In the genomic region with DNA sequence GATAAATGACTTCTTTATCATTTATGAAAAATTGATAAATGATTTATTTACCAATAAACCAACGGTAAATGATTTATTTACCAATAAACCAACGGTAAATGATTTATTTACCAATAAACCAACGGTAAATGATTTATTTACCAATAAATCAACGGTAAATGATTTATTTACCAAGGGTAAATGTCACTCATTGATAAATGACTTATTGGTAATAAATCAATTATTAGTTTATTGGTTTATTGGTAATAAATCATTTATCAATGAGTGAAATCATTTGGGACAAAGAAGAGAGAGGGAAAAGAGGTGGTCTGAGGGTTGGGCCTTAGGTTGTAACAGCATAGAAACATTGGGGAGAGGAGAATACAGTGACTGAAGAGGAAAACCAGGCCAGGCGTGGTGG, we compare ENCODE assay signal across 32 cellular contexts. TPM values are rescaled to one million over a fixed set of nuclear protein-coding genes. Genes with fewer than 3 reads are reported as not detected.
DNase-seq lines count a peak whose midpoint lies in the region; ATAC-seq and TF ChIP-seq lines count a peak whose summit lies in the region.
"Had no signal": no experiment of that assay in that cellular context is flagged by ENCODE, and none has a peak within 500 bp of the region (broad histone marks: within the 10 kb centered on the region; RNA-seq: fewer than 3 reads in every experiment).

No MANE protein-coding gene starts in this region.

- no peak for TF ChIP-seq POLR2A in stomach (IDR thresholded peaks at IDR 0.05)

- H3K9me3 Mint-ChIP-seq in activated CD4-positive, alpha-beta T cell treated with anti-CD3 and anti-CD28 coated beads, Interleukin-2, amount 10 ng/mL, durations not matched to agents 24 days and 14 days = no peaks in the 10 kb centered on the region
- H3K9me3 Mint-ChIP-seq in CD4-positive, alpha-beta memory T cell = peaks cover 0 to 10% (median 0%) of the 10 kb centered on the region in 8 donors
- peaks cover 12% of the 10 kb centered on the region for H3K9me3 Mint-ChIP-seq in activated CD4-positive, alpha-beta memory T cell treated with anti-CD3 and anti-CD28 coated beads for 36 hours
- peaks cover 0 to 11% (median 2%) of the 10 kb centered on the region in 11 donors for H3K9me3 Mint-ChIP-seq in naive thymus-derived CD4-positive, alpha-beta T cell

- H3K36me3 Mint-ChIP-seq in activated CD4-positive, alpha-beta T cell treated with anti-CD3 and anti-CD28 coated beads, Interleukin-2, amount 10 ng/mL, durations not matched to agents 24 days and 14 days (ENCODE audit: low read depth) = peaks cover 66% of the 10 kb centered on the region
- H3K36me3 Mint-ChIP-seq in CD4-positive, alpha-beta memory T cell = peaks cover 48 to 49% of the 10 kb centered on the region in 2 donors
- peaks cover 41% of the 10 kb centered on the region for H3K36me3 Mint-ChIP-seq in activated CD4-positive, alpha-beta memory T cell treated with anti-CD3 and anti-CD28 coated beads for 36 hours
- H3K36me3 Mint-ChIP-seq in naive thymus-derived CD4-positive, alpha-beta T cell = peaks cover 8 to 68% (median 40%) of the 10 kb centered on the region in 5 donors

- no peak overlapping the region for H3K27ac ChIP-seq in CD4-positive, alpha-beta memory T cell (ENCODE audit: low read depth, low read length)
- H3K27ac ChIP-seq in naive thymus-derived CD4-positive, alpha-beta T cell (ENCODE audit: low read depth, low read length) = no peak overlapping the region
- no peak overlapping the region for H3K27ac ChIP-seq in stomach
- H3K27ac ChIP-seq: A549, PC-9, right lobe of liver, SK-N-MC, thyroid gland, vagina had no signal

- no peaks in the 10 kb centered on the region for H3K9me3 ChIP-seq in CD4-positive, alpha-beta memory T cell (ENCODE audit: control insufficient read depth in 1 of 2, low read length in 2 of 2)
- H3K9me3 ChIP-seq in naive thymus-derived CD4-positive, alpha-beta T cell (ENCODE audit: control insufficient read depth in 2 of 3, low read length in 3 of 3) = no peaks in the 10 kb centered on the region
- H3K9me3 ChIP-seq in MG63 = no peaks in the 10 kb centered on the region
- peaks cover 5 to 16% (median 13%) of the 10 kb centered on the region in 4 donors for H3K9me3 ChIP-seq in stomach
- H3K9me3 ChIP-seq: prostate gland, right lobe of liver, thyroid gland, vagina had no signal

- H3K4me3 ChIP-seq in CD4-positive, alpha-beta memory T cell (ENCODE audit: low read length in 2 of 2) = no peak overlapping the region
- H3K4me3 ChIP-seq in naive thymus-derived CD4-positive, alpha-beta T cell (ENCODE audit: low read length) = no peak overlapping the region
- H3K4me3 ChIP-seq in MG63 = no peak overlapping the region
- no peak overlapping the region for H3K4me3 ChIP-seq in stomach
- H3K4me3 ChIP-seq: A549, PC-9, prostate gland, right lobe of liver, SK-N-MC, thyroid gland, vagina had no signal

- no peaks in the 10 kb centered on the region for H3K27me3 Mint-ChIP-seq in activated CD4-positive, alpha-beta T cell treated with anti-CD3 and anti-CD28 coated beads, Interleukin-2, amount 10 ng/mL, durations not matched to agents 24 days and 14 days
- no peaks in the 10 kb centered on the region for H3K27me3 Mint-ChIP-seq in CD4-positive, alpha-beta memory T cell
- no peaks in the 10 kb centered on the region for H3K27me3 Mint-ChIP-seq in activated CD4-positive, alpha-beta memory T cell treated with anti-CD3 and anti-CD28 coated beads for 36 hours
- no peaks in the 10 kb centered on the region for H3K27me3 Mint-ChIP-seq in naive thymus-derived CD4-positive, alpha-beta T cell

- DNase-seq in activated CD4-positive, alpha-beta T cell treated with anti-CD3 and anti-CD28 coated beads, Interleukin-2, amount 10 ng/mL, durations not matched to agents 24 days and 14 days = no peak
- no peak for DNase-seq in activated CD4-positive, alpha-beta T cell treated with anti-CD3 and anti-CD28 coated beads, Interleukin-2, amount 50 U/mL, for 4 hours
- DNase-seq in CD4-positive, alpha-beta memory T cell = no peak
- no peak for DNase-seq in activated CD4-positive, alpha-beta memory T cell treated with anti-CD3 and anti-CD28 coated beads for 36 hours
- no peak for DNase-seq in naive thymus-derived CD4-positive, alpha-beta T cell
- DNase-seq in MG63 (no peak), stomach (no peak)
- DNase-seq: activated CD8-positive, alpha-beta memory T cell treated with anti-CD3 and anti-CD28 coated beads, Interleukin-2, amount 50 U/mL, for 48 hours; activated effector memory CD4-positive, alpha-beta T cell treated with Interleukin-2 at 50 U/mL for 16 hours; caudate nucleus; cortex of kidney; DMS 273 treated with DMSO at 0.1 percent for 48 hours; effector memory CD4-positive, alpha-beta T cell; EL; glutamatergic neuron; H9; MV-4-11; NCI-H1436; NCI-H2081 treated with DMSO at 0.1 percent for 48 hours; NCI-H226; PC-9; right lobe of liver; stimulated activated CD8-positive, alpha-beta memory T cell treated with anti-CD3 and anti-CD28 coated beads, Interleukin-4, amount 100 ng/mL, for 48 hours; T-helper 2 cell; thyroid gland had no signal

- ATAC-seq in naive thymus-derived CD4-positive, alpha-beta T cell = no peak
- no peak for ATAC-seq in HG02981 (IDR thresholded peaks at IDR 0.05; ENCODE audit: unreplicated experiment)
- ATAC-seq: A549, HepG2, right lobe of liver had no signal

- no peak for TF ChIP-seq EP300 in stomach (IDR thresholded peaks at IDR 0.05)

- CTCF ChIA-PET in CD4-positive, alpha-beta memory T cell (lab: Charles Lee; ENCODE audit: partially characterized antibody) = no interaction called here
- CTCF ChIA-PET in activated CD4-positive, alpha-beta memory T cell treated with anti-CD3 and anti-CD28 coated beads for 36 hours (lab: Charles Lee) = no interaction called here
- CTCF ChIA-PET in naive thymus-derived CD4-positive, alpha-beta T cell (lab: Charles Lee) = no interaction called here

- H3K4me1 Mint-ChIP-seq in activated CD4-positive, alpha-beta T cell treated with anti-CD3 and anti-CD28 coated beads, Interleukin-2, amount 10 ng/mL, durations not matched to agents 24 days and 14 days = peaks cover 56% of the 10 kb centered on the region
- H3K4me1 Mint-ChIP-seq in CD4-positive, alpha-beta memory T cell = peaks cover 45 to 83% (median 63%) of the 10 kb centered on the region in 4 donors
- H3K4me1 Mint-ChIP-seq in activated CD4-positive, alpha-beta memory T cell treated with anti-CD3 and anti-CD28 coated beads for 36 hours (ENCODE audit: low read depth) = peaks cover 69% of the 10 kb centered on the region
- peaks cover 59 to 98% (median 81%) of the 10 kb centered on the region in 7 donors for H3K4me1 Mint-ChIP-seq in naive thymus-derived CD4-positive, alpha-beta T cell
- H3K4me1 Mint-ChIP-seq: H9 had no signal

- H3K36me3 ChIP-seq in CD4-positive, alpha-beta memory T cell (ENCODE audit: insufficient read depth, low read length) = peaks cover 3% of the 10 kb centered on the region
- H3K36me3 ChIP-seq in naive thymus-derived CD4-positive, alpha-beta T cell (ENCODE audit: control insufficient read depth in 2 of 3, insufficient read depth in 3 of 3, low read length in 3 of 3) = peaks cover 0 to 16% (median 11%) of the 10 kb centered on the region in 3 experiments
- no peaks in the 10 kb centered on the region for H3K36me3 ChIP-seq in MG63
- H3K36me3 ChIP-seq in stomach = no peaks in the 10 kb centered on the region
- H3K36me3 ChIP-seq: prostate gland, right lobe of liver, thyroid gland, vagina had no signal

- POLR2A ChIA-PET in CD4-positive, alpha-beta memory T cell (lab: Charles Lee; ENCODE audit: partially characterized antibody) = no interaction called here
- POLR2A ChIA-PET in activated CD4-positive, alpha-beta memory T cell treated with anti-CD3 and anti-CD28 coated beads for 36 hours (lab: Charles Lee) = no interaction called here
- POLR2A ChIA-PET in naive thymus-derived CD4-positive, alpha-beta T cell (lab: Charles Lee) = interaction anchor here (1.6 kb wide), 1 partner anchor 22 kb away, joined by 4 read pairs; the partner anchor contains the start of gene VAV1

- H3K27me3 ChIP-seq in CD4-positive, alpha-beta memory T cell (ENCODE audit: insufficient read depth, low read length) = no peaks in the 10 kb centered on the region
- H3K27me3 ChIP-seq in naive thymus-derived CD4-positive, alpha-beta T cell (ENCODE audit: control insufficient read depth in 2 of 2, insufficient read depth in 2 of 2, low read length in 2 of 2) = no peaks in the 10 kb centered on the region
- H3K27me3 ChIP-seq in MG63 (no peaks in the 10 kb centered on the region), stomach (peaks cover 0 to 13% (median 0%) of the 10 kb centered on the region in 3 donors)
- H3K27me3 ChIP-seq: right lobe of liver, thyroid gland, vagina had no signal

- 86 to 92% (median 90%) methylated on average over 5 of the region's 5 CpGs for WGBS in stomach, 5 donors

- peaks cover 65% of the 10 kb centered on the region for H3K4me1 ChIP-seq in CD4-positive, alpha-beta memory T cell (ENCODE audit: insufficient read depth, low read length)
- peaks cover 6 to 59% of the 10 kb centered on the region in 2 donors for H3K4me1 ChIP-seq in naive thymus-derived CD4-positive, alpha-beta T cell (ENCODE audit: control insufficient read depth in 2 of 2, insufficient read depth in 2 of 2, low read length in 2 of 2)
- H3K4me1 ChIP-seq in stomach = no peaks in the 10 kb centered on the region
- H3K4me1 ChIP-seq: A549, right lobe of liver, thyroid gland, vagina had no signal

- peak overlapping the region; percentile 8 for H3K27ac Mint-ChIP-seq in activated CD4-positive, alpha-beta T cell treated with anti-CD3 and anti-CD28 coated beads, Interleukin-2, amount 10 ng/mL, durations not matched to agents 24 days and 14 days
- peak overlapping the region; percentile 19 to 85 (median 72) for H3K27ac Mint-ChIP-seq in CD4-positive, alpha-beta memory T cell
- H3K27ac Mint-ChIP-seq in activated CD4-positive, alpha-beta memory T cell treated with anti-CD3 and anti-CD28 coated beads for 36 hours = peak overlapping the region; percentile 72
- H3K27ac Mint-ChIP-seq in naive thymus-derived CD4-positive, alpha-beta T cell = peak overlapping the region; percentile 42 to 85 (median 79)

- no peak for TF ChIP-seq CTCF in stomach (IDR thresholded peaks at IDR 0.05)

- no peak overlapping the region for H3K4me3 Mint-ChIP-seq in activated CD4-positive, alpha-beta T cell treated with anti-CD3 and anti-CD28 coated beads, Interleukin-2, amount 10 ng/mL, durations not matched to agents 24 days and 14 days
- H3K4me3 Mint-ChIP-seq in CD4-positive, alpha-beta memory T cell = peak overlapping the region in 5 of 8 donors; percentile 9 to 73 (median 43)
- H3K4me3 Mint-ChIP-seq in activated CD4-positive, alpha-beta memory T cell treated with anti-CD3 and anti-CD28 coated beads for 36 hours = no peak overlapping the region
- H3K4me3 Mint-ChIP-seq in naive thymus-derived CD4-positive, alpha-beta T cell = peak overlapping the region in 7 of 10 donors; percentile 4 to 62 (median 12)
- H3K4me3 Mint-ChIP-seq: H9 had no signal

- intact Hi-C loops in activated CD4-positive, alpha-beta T cell treated with anti-CD3 and anti-CD28 coated beads, Interleukin-2, amount 10 ng/mL, durations not matched to agents 24 days and 14 days (cut with micrococcal nuclease) = no loop called here
- intact Hi-C loops in CD4-positive, alpha-beta memory T cell (cut with micrococcal nuclease) = no loop called here
- intact Hi-C loops in activated CD4-positive, alpha-beta memory T cell treated with anti-CD3 and anti-CD28 coated beads for 36 hours (cut with micrococcal nuclease) = no loop called here
- intact Hi-C loops in naive thymus-derived CD4-positive, alpha-beta T cell (cut with micrococcal nuclease) = loop anchor here in 1 of 2 donors (1.0 kb wide), 1 partner anchor 7 kb away; no protein-coding TSS in a partner anchor
- intact Hi-C loops in stomach (cut with DNase I; ENCODE audit: low total_unique reads) = no loop called here

RNA-seq across cellular contexts. Expression of gene VAV1, which starts 21.5 kb away (rescaled TPM):
- total RNA-seq in activated CD4-positive, alpha-beta T cell treated with anti-CD3 and anti-CD28 coated beads, Interleukin-2, amount 10 ng/mL, durations not matched to agents 24 days and 14 days = 75.3 and 78.9 TPM in 2 replicates
- total RNA-seq in CD4-positive, alpha-beta memory T cell = 10 to 100 TPM; 82.5 to 87.6 TPM
- 10 to 100 TPM; 16.0 to 23.9 TPM for polyA plus RNA-seq in CD4-positive, alpha-beta memory T cell
- total RNA-seq in activated CD4-positive, alpha-beta memory T cell treated with anti-CD3 and anti-CD28 coated beads for 36 hours = 10 to 100 TPM; 77.9 to 84.5 TPM
- total RNA-seq in naive thymus-derived CD4-positive, alpha-beta T cell = 100 to 1,000 TPM in 3 of 5 experiments, 10 to 100 TPM in 2; 90.5 to 132 (median 115) TPM
- polyA plus RNA-seq in naive thymus-derived CD4-positive, alpha-beta T cell = 10 to 100 TPM; 26.2 to 41.4 TPM
- total RNA-seq in MG63 (2014; rRNA removed; shearing (Covaris generic); ENCODE audit: low replicate concordance) = 0.63 TPM in 1 of 2 replicates, not detected in the other
- 100 to 1,000 TPM in 1 of 5 donors, 1 to 10 TPM in 4; 2.2 to 130 (median 4.4) TPM for total RNA-seq in stomach
- polyA plus RNA-seq in stomach = 1 to 10 TPM; 1.7 to 3.7 (median 3.6) TPM
- total RNA-seq: HepG2, LHCN-M2 had no signal
- polyA plus RNA-seq: HepG2 had no signal

RNA-seq across cellular contexts. Expression of gene SH2D3A, which starts 26.7 kb away (rescaled TPM):
- total RNA-seq in activated CD4-positive, alpha-beta T cell treated with anti-CD3 and anti-CD28 coated beads, Interleukin-2, amount 10 ng/mL, durations not matched to agents 24 days and 14 days = 9.8 and 11.0 TPM in 2 replicates
- 10 to 100 TPM; 59.3 to 64.3 TPM for total RNA-seq in CD4-positive, alpha-beta memory T cell
- 10 to 100 TPM; 26.9 to 37.9 TPM for polyA plus RNA-seq in CD4-positive, alpha-beta memory T cell
- 10 to 100 TPM; 17.1 to 18.2 TPM for total RNA-seq in activated CD4-positive, alpha-beta memory T cell treated with anti-CD3 and anti-CD28 coated beads for 36 hours
- 10 to 100 TPM; 27.9 to 64.7 (median 57.4) TPM for total RNA-seq in naive thymus-derived CD4-positive, alpha-beta T cell
- polyA plus RNA-seq in naive thymus-derived CD4-positive, alpha-beta T cell = 10 to 100 TPM; 35.2 to 60.4 TPM
- total RNA-seq in MG63 (2014; rRNA removed; shearing (Covaris generic); ENCODE audit: low replicate concordance) = not detected in 2 replicates
- total RNA-seq in stomach = 10 to 100 TPM in 4 of 5 donors, 1 to 10 TPM in 1; 8.8 to 71.3 (median 43.0) TPM
- 10 to 100 TPM; 19.9 to 23.6 (median 20.2) TPM for polyA plus RNA-seq in stomach
- total RNA-seq: LHCN-M2 had no signal

RNA-seq across cellular contexts. Expression of gene TRIP10, which starts 54.5 kb away (rescaled TPM):
- 66.3 and 67.7 TPM in 2 replicates for total RNA-seq in activated CD4-positive, alpha-beta T cell treated with anti-CD3 and anti-CD28 coated beads, Interleukin-2, amount 10 ng/mL, durations not matched to agents 24 days and 14 days
- total RNA-seq in CD4-positive, alpha-beta memory T cell = 1 to 10 TPM; 6.1 to 6.5 TPM
- 1 to 10 TPM; 1.1 to 2.0 TPM for polyA plus RNA-seq in CD4-positive, alpha-beta memory T cell
- 10 to 100 TPM; 55.9 to 56.2 TPM for total RNA-seq in activated CD4-positive, alpha-beta memory T cell treated with anti-CD3 and anti-CD28 coated beads for 36 hours
- 10 to 100 TPM in 1 of 5 experiments, 1 to 10 TPM in 4; 2.9 to 17.4 (median 5.4) TPM for total RNA-seq in naive thymus-derived CD4-positive, alpha-beta T cell
- 1 to 10 TPM in 1 of 2 donors, under 1 TPM in 1; 0.74 to 1.8 TPM for polyA plus RNA-seq in naive thymus-derived CD4-positive, alpha-beta T cell
- 37.2 and 58.3 TPM in 2 replicates for total RNA-seq in MG63 (2014; rRNA removed; shearing (Covaris generic); ENCODE audit: low replicate concordance)
- 10 to 100 TPM; 30.1 to 91.5 (median 86.9) TPM for total RNA-seq in stomach
- 100 to 1,000 TPM in 1 of 3 donors, 10 to 100 TPM in 2; 44.9 to 111 (median 46.8) TPM for polyA plus RNA-seq in stomach

RNA-seq across cellular contexts. Expression of gene GPR108, which starts 56.6 kb away (rescaled TPM):
- total RNA-seq in activated CD4-positive, alpha-beta T cell treated with anti-CD3 and anti-CD28 coated beads, Interleukin-2, amount 10 ng/mL, durations not matched to agents 24 days and 14 days = 97.7 and 107 TPM in 2 replicates
- total RNA-seq in CD4-positive, alpha-beta memory T cell = 10 to 100 TPM; 75.6 to 85.3 TPM
- polyA plus RNA-seq in CD4-positive, alpha-beta memory T cell = 100 to 1,000 TPM in 1 of 2 donors, 10 to 100 TPM in 1; 99.2 to 183 TPM
- total RNA-seq in activated CD4-positive, alpha-beta memory T cell treated with anti-CD3 and anti-CD28 coated beads for 36 hours = 10 to 100 TPM; 72.1 to 75.4 TPM
- 10 to 100 TPM; 36.1 to 81.6 (median 61.9) TPM for total RNA-seq in naive thymus-derived CD4-positive, alpha-beta T cell
- 10 to 100 TPM; 70.6 to 96.5 TPM for polyA plus RNA-seq in naive thymus-derived CD4-positive, alpha-beta T cell
- total RNA-seq in MG63 (2014; rRNA removed; shearing (Covaris generic); ENCODE audit: low replicate concordance) = 39.4 and 78.1 TPM in 2 replicates
- total RNA-seq in stomach = 10 to 100 TPM; 28.1 to 78.6 (median 54.2) TPM
- polyA plus RNA-seq in stomach = 100 to 1,000 TPM in 1 of 3 donors, 10 to 100 TPM in 2; 59.9 to 132 (median 64.4) TPM

Comparison
In these comparisons a context has a peak if more than half of its experiments do, and no peak if none do; other contexts are left out.
1. H3K27ac Mint-ChIP-seq: peak in every context shown above with its lines; median percentile 79 in naive thymus-derived CD4-positive, alpha-beta T cell; 72 in CD4-positive, alpha-beta memory T cell; 72 in activated CD4-positive, alpha-beta memory T cell treated with anti-CD3 and anti-CD28 coated beads for 36 hours; 8 in activated CD4-positive, alpha-beta T cell treated with anti-CD3 and anti-CD28 coated beads, Interleukin-2, amount 10 ng/mL, durations not matched to agents 24 days and 14 days.
2. H3K4me3 Mint-ChIP-seq: peak in CD4-positive, alpha-beta memory T cell (5 of 8) and naive thymus-derived CD4-positive, alpha-beta T cell (7 of 10); none in activated CD4-positive, alpha-beta T cell treated with anti-CD3 and anti-CD28 coated beads, Interleukin-2, amount 10 ng/mL, durations not matched to agents 24 days and 14 days (single experiment) and activated CD4-positive, alpha-beta memory T cell treated with anti-CD3 and anti-CD28 coated beads for 36 hours (single experiment).